In the genomic region with DNA sequence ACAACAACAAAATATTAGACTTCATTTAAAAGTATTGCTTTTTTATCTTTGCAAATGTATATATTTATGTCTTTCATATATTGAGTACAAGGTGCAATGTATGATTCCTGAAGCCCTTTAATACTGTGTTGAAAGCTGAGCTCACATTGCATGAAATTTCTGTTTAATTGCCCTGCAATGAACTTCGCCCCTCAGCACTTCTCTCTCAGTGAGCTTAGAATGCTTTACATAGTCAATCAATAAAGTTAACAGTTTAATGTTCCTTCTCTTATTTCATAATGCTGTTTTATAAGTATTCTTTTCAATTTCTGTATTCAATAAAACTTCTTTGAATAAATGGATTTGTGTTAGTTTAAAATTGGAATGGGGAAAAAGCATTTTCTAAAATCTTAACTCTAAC, we compare ENCODE assay signal across 26 cellular contexts.
DNase-seq lines count a peak whose midpoint lies in the region; ATAC-seq, FAIRE-seq and TF ChIP-seq lines count a peak whose summit lies in the region.
"Had no signal": no experiment of that assay in that cellular context is flagged by ENCODE, and none has a peak within 500 bp of the region (broad histone marks: within the 10 kb centered on the region; RNA-seq: fewer than 3 reads in every experiment).

No MANE protein-coding gene starts in this region.

- TF ChIP-seq EP300 in HepG2 (IDR thresholded peaks at IDR 0.05; ENCODE audit: low read depth in 2 of 2, low read length in 2 of 2) (no peak), HepG2 (CRISPR knock-in tag; IDR thresholded peaks at IDR 0.05; ENCODE audit: borderline replicate concordance) (no peak)

- DNase-seq in kidney (no peak), HepG2 (ENCODE audit: low spot score) (no peak), right lobe of liver (no peak), T-helper 1 cell (no peak)
- DNase-seq: 8988T; ACHN; BE2C; C1 segment of cervical spinal cord; CD4-positive, alpha-beta memory T cell; CD4-positive, CD25-positive, alpha-beta regulatory T cell; CD8-positive, alpha-beta memory T cell; COR-L47; DMS 273 treated with DMSO at 0.1 percent for 48 hours; DMS153; DMS53; DMS79; DND-41; EL; GDM1 had no signal

- H2AFZ ChIP-seq in HepG2 (ENCODE audit: low read length) = no peak overlapping the region

- FAIRE-seq in kidney (lab: Jason Lieb, UNC) (peak; percentile 54), HepG2 (lab: Jason Lieb, UNC) (no peak)
- FAIRE-seq: A204.1, GM12878, GM12892, GM18507 had no signal

- POLR2A ChIA-PET in HepG2 (lab: Yijun Ruan, JAX) = no interaction called here

- TF ChIP-seq POLR2A in HepG2 (IDR thresholded peaks at IDR 0.05; ENCODE audit: insufficient read depth in 1 of 2, low read depth in 2 of 2, low read length in 2 of 2) (no peak), right lobe of liver (IDR thresholded peaks at IDR 0.05) (no peak)

- TF ChIP-seq CTCF in kidney (IDR thresholded peaks at IDR 0.05; ENCODE audit: borderline replicate concordance, extremely low read depth, insufficient read depth) (no peak), HepG2 (CRISPR knock-in tag; IDR thresholded peaks at IDR 0.05) (no peak), right lobe of liver (IDR thresholded peaks at IDR 0.05) (no peak)

- intact Hi-C loops in kidney (cut with DNase I) = no loop called here
- intact Hi-C loops in HepG2 (cut with micrococcal nuclease; ENCODE audit: unreplicated experiment) = no loop called here
- intact Hi-C loops in right lobe of liver (cut with DNase I) = no loop called here

- H3K9ac ChIP-seq in kidney (ENCODE audit: low read length in 2 of 2) (no peak overlapping the region), HepG2 (ENCODE audit: insufficient read depth, low read depth, low read length) (no peak overlapping the region)
- H3K9ac ChIP-seq: BLaER1 had no signal

- in situ Hi-C loops in HepG2 (cut with HindIII; ENCODE audit: extremely low pct_ligation_motif_present, low pct_unique_long_range_greater_than_20kb) = no loop called here

- no TSS peak for BruUV-seq in HepG2 (replicated peaks; lab: Mats Ljungman, UMichigan)

- CTCF ChIA-PET in HepG2 (lab: Yijun Ruan, JAX; ENCODE audit: low intra/inter-chr PET ratio, low total read pairs) = no interaction called here

- no peak for TF ChIP-seq RAD21 in HepG2 (CRISPR knock-in tag; IDR thresholded peaks at IDR 0.05)

- H3K27ac ChIP-seq in kidney (ENCODE audit: low read depth in 2 of 2, low read length in 2 of 2) = no peak overlapping the region
- no peak overlapping the region for H3K27ac ChIP-seq in HepG2 (ENCODE audit: extremely low read length, insufficient read depth, low read length)
- peak overlapping the region in 1 of 3 donors; percentile 13 for H3K27ac ChIP-seq in right lobe of liver
- H3K27ac ChIP-seq: BLaER1 had no signal

- H3K27me3 ChIP-seq in HepG2 (ENCODE audit: control insufficient read depth in 1 of 2, insufficient read depth in 2 of 2, low read length in 2 of 2) = no peaks in the 10 kb centered on the region
- H3K27me3 ChIP-seq in right lobe of liver = no peaks in the 10 kb centered on the region
- H3K27me3 ChIP-seq: BE2C, BLaER1 had no signal

- no peaks in the 10 kb centered on the region for H3K79me2 ChIP-seq in HepG2 (ENCODE audit: insufficient read depth, low read length)

- no peak overlapping the region for H3K4me2 ChIP-seq in HepG2 (ENCODE audit: low read depth, low read length)
- H3K4me2 ChIP-seq: BLaER1 had no signal

- H3K4me3 ChIP-seq in kidney (ENCODE audit: low read length in 2 of 2) = no peak overlapping the region
- no peak overlapping the region for H3K4me3 ChIP-seq in HepG2 (replicated peaks in 1 of 3; ENCODE audit: insufficient read depth in 1 of 3, low read depth in 2 of 3, low read length in 3 of 3)
- no peak overlapping the region for H3K4me3 ChIP-seq in right lobe of liver
- H3K4me3 ChIP-seq: BLaER1, GM12878 had no signal

- no peaks in the 10 kb centered on the region for H4K20me1 ChIP-seq in HepG2 (ENCODE audit: insufficient read depth, low read length)
- H4K20me1 ChIP-seq: BLaER1 had no signal

- H3K4me1 ChIP-seq in kidney (ENCODE audit: control insufficient read depth in 1 of 2, insufficient read depth in 1 of 2, low read depth in 1 of 2, low read length in 2 of 2) (no peaks in the 10 kb centered on the region), HepG2 (ENCODE audit: insufficient read depth, low read length) (no peaks in the 10 kb centered on the region), right lobe of liver (peaks cover 0 to 11% (median 0%) of the 10 kb centered on the region in 4 donors)
- H3K4me1 ChIP-seq: BE2C, BLaER1 had no signal

- no peaks in the 10 kb centered on the region for H3K9me3 ChIP-seq in kidney (ENCODE audit: control insufficient read depth in 1 of 2, low read length in 2 of 2)
- H3K9me3 ChIP-seq in HepG2 (ENCODE audit: low read length) = no peaks in the 10 kb centered on the region
- H3K9me3 ChIP-seq in right lobe of liver = no peaks in the 10 kb centered on the region
- H3K9me3 ChIP-seq: BE2C, BLaER1 had no signal

- WGBS in HepG2 (ENCODE audit: low lambda C conversion rate) = 34% methylated on average over 1 of the region's 1 CpG
- 27% methylated on average over 1 of the region's 1 CpG for WGBS in right lobe of liver (ENCODE audit: insufficient coverage, low coverage, low lambda C conversion rate, missing lambda C conversion rate)

- ATAC-seq in HepG2 = no peak
- ATAC-seq in right lobe of liver = peak; percentile 83 to 94 (median 90)
- ATAC-seq in HG03196 (IDR thresholded peaks at IDR 0.05; ENCODE audit: unreplicated experiment) = no peak
- ATAC-seq in GM21367 (IDR thresholded peaks at IDR 0.05; ENCODE audit: unreplicated experiment) = no peak
- ATAC-seq: GM12878 had no signal

- H3K36me3 ChIP-seq in kidney (ENCODE audit: control insufficient read depth in 1 of 2, insufficient read depth in 2 of 2, low read length in 2 of 2) = no peaks in the 10 kb centered on the region
- H3K36me3 ChIP-seq in HepG2 (replicated peaks in 1 of 2; ENCODE audit: control insufficient read depth in 1 of 2, insufficient read depth in 2 of 2, low read length in 2 of 2) = no peaks in the 10 kb centered on the region
- no peaks in the 10 kb centered on the region for H3K36me3 ChIP-seq in right lobe of liver
- H3K36me3 ChIP-seq: BE2C, BLaER1 had no signal

TF ChIP-seq in HepG2, 621 proteins besides CTCF, POLR2A, EP300 and RAD21:
- TF ChIP-seq ZNF652 (CRISPR knock-in tag; IDR thresholded peaks at IDR 0.05; ENCODE audit: borderline replicate concordance, low read depth) (peak; percentile 54; the same call in 1 of the 2 replicates), ZNF143 (CRISPR knock-in tag; IDR thresholded peaks at IDR 0.05) (no peak)
- TF ChIP-seq, protein P1, sequence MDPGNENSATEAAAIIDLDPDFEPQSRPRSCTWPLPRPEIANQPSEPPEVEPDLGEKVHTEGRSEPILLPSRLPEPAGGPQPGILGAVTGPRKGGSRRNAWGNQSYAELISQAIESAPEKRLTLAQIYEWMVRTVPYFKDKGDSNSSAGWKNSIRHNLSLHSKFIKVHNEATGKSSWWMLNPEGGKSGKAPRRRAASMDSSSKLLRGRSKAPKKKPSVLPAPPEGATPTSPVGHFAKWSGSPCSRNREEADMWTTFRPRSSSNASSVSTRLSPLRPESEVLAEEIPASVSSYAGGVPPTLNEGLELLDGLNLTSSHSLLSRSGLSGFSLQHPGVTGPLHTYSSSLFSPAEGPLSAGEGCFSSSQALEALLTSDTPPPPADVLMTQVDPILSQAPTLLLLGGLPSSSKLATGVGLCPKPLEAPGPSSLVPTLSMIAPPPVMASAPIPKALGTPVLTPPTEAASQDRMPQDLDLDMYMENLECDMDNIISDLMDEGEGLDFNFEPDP (CRISPR knock-in tag; conservative IDR thresholded peaks at IDR 0.05) = no peak

Comparison
In these comparisons a context has a peak if more than half of its experiments do, and no peak if none do; other contexts are left out.
1. ATAC-seq: peak in right lobe of liver (4 of 4); none in HepG2 (single experiment), HG03196 (single experiment) and GM21367 (single experiment).